Comparison of ENCODE assay signal across 16 cellular contexts in genomic region chr14:79578470-79578869, GRCh38.
"Had no signal": no experiment of that assay in that cellular context is flagged by ENCODE, and none has a peak within 500 bp of the region (broad histone marks: within the 10 kb centered on the region; RNA-seq: fewer than 3 reads in every experiment).

No MANE protein-coding gene starts in this region.

- H3K4me3 ChIP-seq: ovary, tibial artery, uterus had no signal

- H3K4me1 Mint-ChIP-seq: activated CD8-positive, alpha-beta memory T cell treated with anti-CD3 and anti-CD28 coated beads, Interleukin-2, amount 10 ng/mL, durations not matched to agents 7 days and 5 days; activated naive CD4-positive, alpha-beta T cell treated with anti-CD3 and anti-CD28 coated beads, Interleukin-2, amount 50 U/mL, for 24 hours; stimulated activated naive B cell treated with anti-CD40 and anti-IgM and Interleukin-4, amounts not matched to agents 10 μg/mL and 1 μg/mL and 100 μg/mL, for 72 hours had no signal

- H3K4me3 Mint-ChIP-seq: activated CD8-positive, alpha-beta memory T cell treated with anti-CD3 and anti-CD28 coated beads, Interleukin-2, amount 10 ng/mL, durations not matched to agents 7 days and 5 days; activated naive CD4-positive, alpha-beta T cell treated with anti-CD3 and anti-CD28 coated beads, Interleukin-2, amount 50 U/mL, for 24 hours; effector memory CD8-positive, alpha-beta T cell; stimulated activated naive B cell treated with anti-CD40 and anti-IgM and Interleukin-4, amounts not matched to agents 10 μg/mL and 1 μg/mL and 100 μg/mL, for 72 hours had no signal

- H3K9me3 ChIP-seq: ovary, tibial artery, uterus had no signal

- H3K9me3 Mint-ChIP-seq: activated naive CD4-positive, alpha-beta T cell treated with anti-CD3 and anti-CD28 coated beads, Interleukin-2, amount 50 U/mL, for 24 hours had no signal

- H3K27ac ChIP-seq: brain microvascular endothelial cell, ovary, tibial artery, uterus had no signal

- H3K36me3 Mint-ChIP-seq: activated CD8-positive, alpha-beta memory T cell treated with anti-CD3 and anti-CD28 coated beads, Interleukin-2, amount 10 ng/mL, durations not matched to agents 7 days and 5 days; activated naive CD4-positive, alpha-beta T cell treated with anti-CD3 and anti-CD28 coated beads, Interleukin-2, amount 50 U/mL, for 24 hours; stimulated activated naive B cell treated with anti-CD40 and anti-IgM and Interleukin-4, amounts not matched to agents 10 μg/mL and 1 μg/mL and 100 μg/mL, for 72 hours had no signal

- ATAC-seq: activated CD8-positive, alpha-beta memory T cell treated with anti-CD3 and anti-CD28 coated beads, Interleukin-2, amount 10 ng/mL, durations not matched to agents 7 days and 5 days; effector memory CD8-positive, alpha-beta T cell; stimulated activated naive B cell treated with anti-CD40 and anti-IgM and Interleukin-4, amounts not matched to agents 10 μg/mL and 1 μg/mL and 100 μg/mL, for 72 hours had no signal

- H3K4me1 ChIP-seq: uterus had no signal

- H3K27ac Mint-ChIP-seq: activated CD8-positive, alpha-beta memory T cell treated with anti-CD3 and anti-CD28 coated beads, Interleukin-2, amount 10 ng/mL, durations not matched to agents 7 days and 5 days; activated naive CD4-positive, alpha-beta T cell treated with anti-CD3 and anti-CD28 coated beads, Interleukin-2, amount 50 U/mL, for 24 hours; effector memory CD8-positive, alpha-beta T cell; stimulated activated naive B cell treated with anti-CD40 and anti-IgM and Interleukin-4, amounts not matched to agents 10 μg/mL and 1 μg/mL and 100 μg/mL, for 72 hours had no signal

- H3K27me3 Mint-ChIP-seq: activated CD8-positive, alpha-beta memory T cell treated with anti-CD3 and anti-CD28 coated beads, Interleukin-2, amount 10 ng/mL, durations not matched to agents 7 days and 5 days; activated naive CD4-positive, alpha-beta T cell treated with anti-CD3 and anti-CD28 coated beads, Interleukin-2, amount 50 U/mL, for 24 hours; effector memory CD8-positive, alpha-beta T cell; stimulated activated naive B cell treated with anti-CD40 and anti-IgM and Interleukin-4, amounts not matched to agents 10 μg/mL and 1 μg/mL and 100 μg/mL, for 72 hours had no signal

- DNase-seq: activated CD4-positive, alpha-beta T cell treated with anti-CD3 and anti-CD28 coated beads, Interleukin-2, amount 50 U/mL, for 4 hours; activated CD4-positive, CD25-positive, alpha-beta regulatory T cell treated with anti-CD3 and anti-CD28 coated beads, Interleukin-2, amount 50 U/mL, for 72 hours; activated CD8-positive, alpha-beta memory T cell treated with anti-CD3 and anti-CD28 coated beads, Interleukin-2, amount 10 ng/mL, durations not matched to agents 7 days and 5 days; activated T-cell treated with anti-CD3 and anti-CD28 coated beads, Interleukin-2, amount 50 U/mL, for 1 hour; brain microvascular endothelial cell; cerebellar nuclear complex; dermis blood vessel endothelial cell; effector memory CD8-positive, alpha-beta T cell; foreskin melanocyte; head of caudate nucleus; ovary; stimulated activated CD4-positive, alpha-beta T cell treated with anti-CD3 and anti-CD28 coated beads, Interleukin-2, amount 100 ng/mL, for 48 hours; stimulated activated naive B cell treated with anti-CD40 and anti-IgM and Interleukin-4, amounts not matched to agents 10 μg/mL and 1 μg/mL and 100 μg/mL, for 72 hours; tibial artery; uterus had no signal
